1 cellular context compared by ENCODE assay signal in the genomic region with DNA sequence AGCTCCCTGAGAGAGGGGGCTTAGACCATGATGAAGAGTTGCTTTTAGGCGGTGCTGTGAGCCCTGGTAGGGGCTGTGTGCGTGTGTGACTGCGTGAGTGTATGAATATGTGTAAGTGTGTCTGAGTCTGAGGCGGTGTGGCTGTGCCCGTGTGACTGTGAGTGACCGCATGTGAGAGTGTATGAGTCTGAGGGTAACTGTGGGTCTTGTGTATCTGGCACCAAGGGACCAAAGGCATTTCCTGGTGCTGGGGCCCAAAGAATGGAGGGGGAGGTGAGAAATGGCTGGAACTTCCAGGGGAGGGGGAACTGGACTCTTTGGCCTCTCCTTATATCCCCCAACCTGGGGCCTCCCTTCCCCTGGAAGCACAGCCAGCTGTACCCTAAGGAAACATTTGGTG.
TF ChIP-seq lines count a peak whose summit lies in the region.

No MANE protein-coding gene starts in this region.

TF ChIP-seq in HepG2, 621 proteins besides CTCF, POLR2A, EP300 and RAD21:
- TF ChIP-seq MNT (IDR thresholded peaks at IDR 0.05): no peak
- TF ChIP-seq ZNF614 (CRISPR knock-in tag; IDR thresholded peaks at IDR 0.05; ENCODE audit: borderline replicate concordance): no peak
- no peak for TF ChIP-seq ZNF296 (CRISPR knock-in tag; conservative IDR thresholded peaks at IDR 0.05)
- TF ChIP-seq ZNF33B (CRISPR knock-in tag; IDR thresholded peaks at IDR 0.05): no peak
- no peak for TF ChIP-seq ZNF775 (CRISPR knock-in tag; IDR thresholded peaks at IDR 0.05; ENCODE audit: borderline replicate concordance)
- TF ChIP-seq CBX1 (IDR thresholded peaks at IDR 0.05; ENCODE audit: low read depth): no peak
- no peak for TF ChIP-seq ZNF761 (CRISPR knock-in tag; conservative IDR thresholded peaks at IDR 0.05)
- TF ChIP-seq SETDB1 (CRISPR knock-in tag; IDR thresholded peaks at IDR 0.05; ENCODE audit: borderline replicate concordance): no peak
- TF ChIP-seq MEIS2 (CRISPR knock-in tag; IDR thresholded peaks at IDR 0.05): no peak
